In the genomic region with DNA sequence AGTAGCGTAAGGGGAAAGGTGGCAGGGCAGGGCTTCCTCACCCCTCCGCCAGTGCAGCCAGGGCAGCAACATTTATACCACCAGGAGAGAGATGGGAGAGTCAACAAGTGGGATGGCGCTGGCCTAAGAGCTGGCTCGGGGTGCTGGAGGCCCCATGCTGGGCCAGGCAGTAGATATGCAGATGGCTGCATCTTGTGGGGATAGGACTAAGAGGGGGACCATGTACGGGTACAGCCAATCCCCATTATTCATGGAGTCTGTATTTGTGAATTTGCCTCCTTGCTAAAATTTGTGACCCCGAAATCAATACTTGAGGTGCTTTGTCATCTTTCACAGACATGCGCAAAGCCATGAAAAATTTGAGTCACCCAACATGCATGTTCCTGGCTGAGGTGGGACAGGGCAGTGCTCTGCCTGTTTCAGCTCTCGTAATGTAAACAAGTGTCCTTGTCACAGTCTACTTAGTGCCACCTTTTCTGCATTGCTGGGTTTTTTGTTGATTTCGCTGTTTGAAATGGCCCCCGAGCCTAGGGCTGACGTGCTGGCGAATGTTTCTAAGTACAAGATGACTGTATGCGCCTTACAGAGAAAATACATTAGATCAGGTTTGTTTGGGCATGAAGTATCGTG, we compare ENCODE assay signal across 12 cellular contexts. TPM values are rescaled to one million over a fixed set of nuclear protein-coding genes. Genes with fewer than 3 reads are reported as not detected.
DNase-seq lines count a peak whose midpoint lies in the region; ATAC-seq and TF ChIP-seq lines count a peak whose summit lies in the region.
"Had no signal": no experiment of that assay in that cellular context is flagged by ENCODE, and none has a peak within 500 bp of the region (broad histone marks: within the 10 kb centered on the region; RNA-seq: fewer than 3 reads in every experiment).

No MANE protein-coding gene starts in this region.

- H3K4me3 ChIP-seq in skin epidermis (no peak overlapping the region), breast epithelium (no peak overlapping the region)

- peak overlapping the region; percentile 99 for H3K27ac Mint-ChIP-seq in T-helper 1 cell treated with Interleukin-12 subunit alpha and Interleukin-12 subunit beta and Interleukin-4 antibody, amounts not matched to agents 30 μg/mL and 1 μg/mL, for 36 hours
- H3K27ac Mint-ChIP-seq: dendritic cell treated with granulocyte-macrophage colony-stimulating factor and Interleukin-4, amounts not matched to agents 40 ng/mL and 50 ng/mL, for 4 days had no signal

- DNase-seq in T-helper 1 cell: no peak
- peak; percentile 24 for DNase-seq in activated naive CD4-positive, alpha-beta T cell treated with anti-CD3 and anti-CD28 coated beads, Interleukin-2, amount 50 U/mL, for 16 hours
- no peak for DNase-seq in GM10266 (ENCODE audit: extremely low spot score)
- DNase-seq in breast epithelium (ENCODE audit: low spot score in 2 of 2): no peak

- H3K9me3 ChIP-seq in breast epithelium: no peaks in the 10 kb centered on the region

- H3K4me1 ChIP-seq in breast epithelium: no peaks in the 10 kb centered on the region

- intact Hi-C loops in breast epithelium (cut with DNase I; ENCODE audit: low total_unique reads): no loop called here

- peak overlapping the region; percentile 80 for H3K4me3 Mint-ChIP-seq in T-helper 1 cell treated with Interleukin-12 subunit alpha and Interleukin-12 subunit beta and Interleukin-4 antibody, amounts not matched to agents 30 μg/mL and 1 μg/mL, for 36 hours
- H3K4me3 Mint-ChIP-seq: dendritic cell treated with granulocyte-macrophage colony-stimulating factor and Interleukin-4, amounts not matched to agents 40 ng/mL and 50 ng/mL, for 4 days; nephron had no signal

- H3K36me3 Mint-ChIP-seq in T-helper 1 cell treated with Interleukin-12 subunit alpha and Interleukin-12 subunit beta and Interleukin-4 antibody, amounts not matched to agents 30 μg/mL and 1 μg/mL, for 36 hours (ENCODE audit: low read depth): peaks cover 33% of the 10 kb centered on the region

- no peaks in the 10 kb centered on the region for H3K9me3 Mint-ChIP-seq in T-helper 1 cell treated with Interleukin-12 subunit alpha and Interleukin-12 subunit beta and Interleukin-4 antibody, amounts not matched to agents 30 μg/mL and 1 μg/mL, for 36 hours
- H3K9me3 Mint-ChIP-seq: dendritic cell treated with granulocyte-macrophage colony-stimulating factor and Interleukin-4, amounts not matched to agents 40 ng/mL and 50 ng/mL, for 4 days; nephron had no signal

- no peaks in the 10 kb centered on the region for H3K27me3 Mint-ChIP-seq in T-helper 1 cell treated with Interleukin-12 subunit alpha and Interleukin-12 subunit beta and Interleukin-4 antibody, amounts not matched to agents 30 μg/mL and 1 μg/mL, for 36 hours (ENCODE audit: low read depth)
- H3K27me3 Mint-ChIP-seq: dendritic cell treated with granulocyte-macrophage colony-stimulating factor and Interleukin-4, amounts not matched to agents 40 ng/mL and 50 ng/mL, for 4 days had no signal

- H3K27me3 ChIP-seq in breast epithelium: no peaks in the 10 kb centered on the region

- no peak for TF ChIP-seq POLR2A in breast epithelium (IDR thresholded peaks at IDR 0.05)

- H3K36me3 ChIP-seq in breast epithelium: no peaks in the 10 kb centered on the region

- TF ChIP-seq CTCF in GM10266 (IDR thresholded peaks at IDR 0.05; ENCODE audit: control insufficient read depth, insufficient read depth, low read depth, missing control alignments): no peak
- no peak for TF ChIP-seq CTCF in breast epithelium (IDR thresholded peaks at IDR 0.05)

- H3K4me1 Mint-ChIP-seq in T-helper 1 cell treated with Interleukin-12 subunit alpha and Interleukin-12 subunit beta and Interleukin-4 antibody, amounts not matched to agents 30 μg/mL and 1 μg/mL, for 36 hours (ENCODE audit: low read depth): peaks cover 55% of the 10 kb centered on the region

- H3K27ac ChIP-seq in skin epidermis: peak overlapping the region in 11 of 21 experiments; percentile 3 to 67 (median 38)
- H3K27ac ChIP-seq in breast epithelium: peak overlapping the region in 1 of 2 donors; percentile 28
- H3K27ac ChIP-seq: KMS-11 had no signal

- ATAC-seq in HG03342 (IDR thresholded peaks at IDR 0.05; ENCODE audit: unreplicated experiment) (peak; percentile 5), HG03196 (IDR thresholded peaks at IDR 0.05; ENCODE audit: unreplicated experiment) (no peak)
- ATAC-seq: Panc1 had no signal

RNA-seq across cellular contexts. Expression of a gene that starts 27.5 kb away (rescaled TPM):
- 10 to 100 TPM; 15.7 to 25.4 (median 21.1) TPM for total RNA-seq in breast epithelium
